18 cellular contexts compared by ENCODE assay signal in the genomic region with DNA sequence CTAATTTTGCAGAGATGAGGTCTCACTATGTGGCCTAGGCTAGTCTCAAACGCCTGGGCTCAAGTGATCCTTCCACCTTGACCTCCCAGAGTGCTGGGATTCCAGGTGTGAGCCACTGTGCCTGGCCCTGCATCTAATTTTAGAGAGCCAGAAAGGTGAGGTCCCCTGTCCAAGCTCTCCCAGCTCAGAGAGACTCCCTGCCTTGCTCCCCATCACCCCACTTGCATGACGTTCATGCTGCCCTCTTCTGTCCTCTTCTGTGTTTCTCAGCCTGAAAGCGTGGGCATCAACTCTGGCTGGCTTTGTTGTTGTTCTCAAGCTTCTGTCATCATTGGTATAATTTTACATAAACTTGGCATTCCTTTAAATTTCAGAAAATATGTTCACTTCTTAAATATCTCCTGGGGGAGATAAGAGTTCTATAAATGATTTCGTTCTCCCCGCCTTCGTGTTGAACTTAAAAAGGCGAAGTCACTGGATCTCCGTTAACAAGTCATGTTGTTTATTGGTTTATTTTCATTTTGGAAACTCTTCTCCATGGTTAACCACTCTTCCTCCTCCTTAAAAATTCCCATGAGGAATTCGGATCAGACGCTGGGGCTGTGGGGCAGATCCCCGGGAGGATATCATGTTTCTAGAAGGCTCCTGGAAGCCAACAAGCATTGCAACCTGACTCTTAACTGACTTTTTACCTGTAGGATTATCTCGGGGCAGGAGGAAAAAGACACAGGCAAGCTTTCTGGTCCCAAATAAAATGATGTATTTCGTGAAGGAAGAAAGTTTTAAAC.
A peak's percentile ranks its signal among the peaks of the same experiment; 100 is the strongest.
DNase-seq lines count a peak whose midpoint lies in the region; ATAC-seq and TF ChIP-seq lines count a peak whose summit lies in the region.
"Had no signal": no experiment of that assay in that cellular context is flagged by ENCODE, and none has a peak within 500 bp of the region (broad histone marks: within the 10 kb centered on the region; RNA-seq: fewer than 3 reads in every experiment).

No MANE protein-coding gene starts in this region.

- no peaks in the 10 kb centered on the region for H3K9me3 Mint-ChIP-seq in nephron
- H3K9me3 Mint-ChIP-seq: activated naive CD4-positive, alpha-beta T cell treated with anti-CD3 and anti-CD28 coated beads, Interleukin-2, amount 50 U/mL, for 24 hours; central memory CD8-positive, alpha-beta T cell had no signal

- H2AFZ ChIP-seq in ACC112 (ENCODE audit: low read length, unreplicated experiment): peak overlapping the region; percentile 51

- H3K36me3 ChIP-seq in ACC112 (ENCODE audit: insufficient read depth, low read length): no peaks in the 10 kb centered on the region
- H3K36me3 ChIP-seq: upper lobe of right lung had no signal

- peaks cover 26% of the 10 kb centered on the region for H3K4me1 Mint-ChIP-seq in nephron
- H3K4me1 Mint-ChIP-seq: activated naive CD4-positive, alpha-beta T cell treated with anti-CD3 and anti-CD28 coated beads, Interleukin-2, amount 50 U/mL, for 24 hours; central memory CD8-positive, alpha-beta T cell had no signal

- H3K27ac ChIP-seq in ACC112 (ENCODE audit: low read depth, low read length): no peak overlapping the region
- H3K27ac ChIP-seq: upper lobe of right lung had no signal

- TF ChIP-seq EP300 in Ishikawa (IDR thresholded peaks at IDR 0.05; ENCODE audit: borderline replicate concordance): no peak

- H3K27me3 Mint-ChIP-seq in nephron (ENCODE audit: low read depth): peaks cover 3% of the 10 kb centered on the region

- peak in 1 of 3 experiments; percentile 23 for TF ChIP-seq CTCF in nephron (IDR thresholded peaks at IDR 0.05; ENCODE audit: unreplicated experiment in 3 of 3)

- DNase-seq in amniotic epithelial cell (ENCODE audit: low read depth) (peak; percentile 60), NCI-H2081 (lab: John Stamatoyannopoulos, UW) (no peak), NCI-H146 (lab: John Stamatoyannopoulos, UW) (no peak)
- DNase-seq: activated CD8-positive, alpha-beta memory T cell treated with anti-CD3 and anti-CD28 coated beads, Interleukin-2, amount 50 U/mL, for 48 hours; mammary epithelial cell; MV-4-11; NCI-H510A treated with DMSO at 0.1 percent for 48 hours; occipital lobe; Right ventricle myocardium superior; stimulated activated CD8-positive, alpha-beta memory T cell treated with anti-CD3 and anti-CD28 coated beads, Interleukin-4, amount 100 ng/mL, for 48 hours; upper lobe of right lung had no signal

- H3K36me3 Mint-ChIP-seq in nephron (ENCODE audit: low read depth): no peaks in the 10 kb centered on the region
- H3K36me3 Mint-ChIP-seq: activated naive CD4-positive, alpha-beta T cell treated with anti-CD3 and anti-CD28 coated beads, Interleukin-2, amount 50 U/mL, for 24 hours had no signal

- no peak overlapping the region for H3K4me3 ChIP-seq in ACC112 (ENCODE audit: low read depth, low read length)
- H3K4me3 ChIP-seq: upper lobe of right lung had no signal

- peaks cover 6% of the 10 kb centered on the region for H3K4me1 ChIP-seq in ACC112 (ENCODE audit: control insufficient read depth, insufficient read depth, low read length, unreplicated experiment)
- H3K4me1 ChIP-seq: upper lobe of right lung had no signal

- H3K27ac Mint-ChIP-seq in nephron: peak overlapping the region; percentile 51 to 81 (median 79)
- H3K27ac Mint-ChIP-seq: activated naive CD4-positive, alpha-beta T cell treated with anti-CD3 and anti-CD28 coated beads, Interleukin-2, amount 50 U/mL, for 24 hours had no signal

- ATAC-seq in GM18868 (IDR thresholded peaks at IDR 0.05; ENCODE audit: unreplicated experiment): no peak
- ATAC-seq in GM19452 (IDR thresholded peaks at IDR 0.05; ENCODE audit: unreplicated experiment): no peak
- ATAC-seq: upper lobe of right lung had no signal

- no peaks in the 10 kb centered on the region for H3K27me3 ChIP-seq in ACC112 (ENCODE audit: insufficient read depth, low read length)

- peak; percentile 40; the same call in 1 of the 2 replicates for TF ChIP-seq RAD21 in Ishikawa (IDR thresholded peaks at IDR 0.05; ENCODE audit: low read depth)

- H3K4me3 Mint-ChIP-seq in nephron: no peak overlapping the region
- H3K4me3 Mint-ChIP-seq: activated naive CD4-positive, alpha-beta T cell treated with anti-CD3 and anti-CD28 coated beads, Interleukin-2, amount 50 U/mL, for 24 hours; central memory CD8-positive, alpha-beta T cell had no signal

- H3K79me2 ChIP-seq in ACC112 (ENCODE audit: control insufficient read depth, insufficient read depth, low read length, unreplicated experiment): no peaks in the 10 kb centered on the region

TF ChIP-seq in Ishikawa, 13 proteins besides CTCF, POLR2A, EP300 and RAD21:
- no peak for TF ChIP-seq CEBPB (IDR thresholded peaks at IDR 0.05)
- no peak for TF ChIP-seq CREB1 (IDR thresholded peaks at IDR 0.05; ENCODE audit: low read depth)
- no peak for TF ChIP-seq YY1 (IDR thresholded peaks at IDR 0.05; ENCODE audit: low read depth)
- TF ChIP-seq, protein P1, sequence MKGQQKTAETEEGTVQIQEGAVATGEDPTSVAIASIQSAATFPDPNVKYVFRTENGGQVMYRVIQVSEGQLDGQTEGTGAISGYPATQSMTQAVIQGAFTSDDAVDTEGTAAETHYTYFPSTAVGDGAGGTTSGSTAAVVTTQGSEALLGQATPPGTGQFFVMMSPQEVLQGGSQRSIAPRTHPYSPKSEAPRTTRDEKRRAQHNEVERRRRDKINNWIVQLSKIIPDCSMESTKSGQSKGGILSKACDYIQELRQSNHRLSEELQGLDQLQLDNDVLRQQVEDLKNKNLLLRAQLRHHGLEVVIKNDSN (IDR thresholded peaks at IDR 0.05): no peak
- TF ChIP-seq FOXM1 (IDR thresholded peaks at IDR 0.05; ENCODE audit: borderline replicate concordance, low read depth): no peak
- TF ChIP-seq NFIC (IDR thresholded peaks at IDR 0.05): no peak
- TF ChIP-seq, protein P2, sequence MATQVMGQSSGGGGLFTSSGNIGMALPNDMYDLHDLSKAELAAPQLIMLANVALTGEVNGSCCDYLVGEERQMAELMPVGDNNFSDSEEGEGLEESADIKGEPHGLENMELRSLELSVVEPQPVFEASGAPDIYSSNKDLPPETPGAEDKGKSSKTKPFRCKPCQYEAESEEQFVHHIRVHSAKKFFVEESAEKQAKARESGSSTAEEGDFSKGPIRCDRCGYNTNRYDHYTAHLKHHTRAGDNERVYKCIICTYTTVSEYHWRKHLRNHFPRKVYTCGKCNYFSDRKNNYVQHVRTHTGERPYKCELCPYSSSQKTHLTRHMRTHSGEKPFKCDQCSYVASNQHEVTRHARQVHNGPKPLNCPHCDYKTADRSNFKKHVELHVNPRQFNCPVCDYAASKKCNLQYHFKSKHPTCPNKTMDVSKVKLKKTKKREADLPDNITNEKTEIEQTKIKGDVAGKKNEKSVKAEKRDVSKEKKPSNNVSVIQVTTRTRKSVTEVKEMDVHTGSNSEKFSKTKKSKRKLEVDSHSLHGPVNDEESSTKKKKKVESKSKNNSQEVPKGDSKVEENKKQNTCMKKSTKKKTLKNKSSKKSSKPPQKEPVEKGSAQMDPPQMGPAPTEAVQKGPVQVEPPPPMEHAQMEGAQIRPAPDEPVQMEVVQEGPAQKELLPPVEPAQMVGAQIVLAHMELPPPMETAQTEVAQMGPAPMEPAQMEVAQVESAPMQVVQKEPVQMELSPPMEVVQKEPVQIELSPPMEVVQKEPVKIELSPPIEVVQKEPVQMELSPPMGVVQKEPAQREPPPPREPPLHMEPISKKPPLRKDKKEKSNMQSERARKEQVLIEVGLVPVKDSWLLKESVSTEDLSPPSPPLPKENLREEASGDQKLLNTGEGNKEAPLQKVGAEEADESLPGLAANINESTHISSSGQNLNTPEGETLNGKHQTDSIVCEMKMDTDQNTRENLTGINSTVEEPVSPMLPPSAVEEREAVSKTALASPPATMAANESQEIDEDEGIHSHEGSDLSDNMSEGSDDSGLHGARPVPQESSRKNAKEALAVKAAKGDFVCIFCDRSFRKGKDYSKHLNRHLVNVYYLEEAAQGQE (IDR thresholded peaks at IDR 0.05; ENCODE audit: low read depth): no peak
- TF ChIP-seq MAX (IDR thresholded peaks at IDR 0.05): no peak
